Comparison of ENCODE assay signal across 8 cellular contexts in the genomic region with DNA sequence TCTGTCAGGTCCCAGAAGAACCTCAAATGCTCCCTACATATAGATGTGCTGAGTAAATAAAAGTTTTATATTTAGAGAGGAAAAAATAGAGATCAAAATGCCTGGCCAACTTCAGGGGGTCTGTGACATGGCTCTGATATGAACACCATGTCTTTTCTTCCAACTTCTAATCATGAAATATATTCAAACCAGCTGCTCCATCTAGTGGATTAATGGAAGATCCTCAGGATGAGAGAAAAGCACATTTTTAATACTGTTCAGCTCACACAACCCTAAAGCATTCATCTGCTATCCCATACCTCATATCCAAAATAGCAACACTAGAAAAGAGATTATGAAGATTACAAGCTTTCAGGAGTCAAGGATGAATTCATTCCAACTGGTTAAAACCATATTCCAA. TPM values are rescaled to one million over a fixed set of nuclear protein-coding genes. Genes with fewer than 3 reads are reported as not detected.
A peak's percentile ranks its signal among the peaks of the same experiment; 100 is the strongest.
DNase-seq lines count a peak whose midpoint lies in the region; ATAC-seq and FAIRE-seq lines count a peak whose summit lies in the region.

No MANE protein-coding gene starts in this region.

- H3K36me3 Mint-ChIP-seq in T-helper 17 cell (ENCODE audit: low read depth) = peaks cover 2% of the 10 kb centered on the region

- FAIRE-seq in frontal cortex (lab: Jason Lieb, UNC) = peak; percentile 88

- H3K27ac Mint-ChIP-seq in T-helper 17 cell = peak overlapping the region; percentile 37

- ATAC-seq in T-helper 17 cell = no peak
- no peak for ATAC-seq in HG03460 (IDR thresholded peaks at IDR 0.05; ENCODE audit: unreplicated experiment)
- ATAC-seq in HG03045 (IDR thresholded peaks at IDR 0.05; ENCODE audit: unreplicated experiment) = no peak

- H3K4me1 Mint-ChIP-seq in T-helper 17 cell = peaks cover 23% of the 10 kb centered on the region

- H3K4me3 Mint-ChIP-seq in T-helper 17 cell = no peak overlapping the region

- in situ Hi-C loops in KBM-7 (cut with MboI; ENCODE audit: low pct_unique_long_range_greater_than_20kb, low sequenced_read_pairs) = no loop called here

- H3K9me3 ChIP-seq in T-helper 17 cell (ENCODE audit: control insufficient read depth, low read length, poor library complexity, severe bottlenecking) = peaks cover 3% of the 10 kb centered on the region

- peak; percentile 58 for DNase-seq in COLO829 (ENCODE audit: low spot score)
- DNase-seq in KBM-7 = peak; percentile 55
- no peak for DNase-seq in T-helper 17 cell
- peak; percentile 20 to 38 for DNase-seq in frontal cortex (ENCODE audit: low spot score in 2 of 2)
- peak; percentile 61 for DNase-seq in renal cortical epithelial cell (ENCODE audit: low read depth)
- DNase-seq in stimulated activated CD4-positive, alpha-beta T cell treated with anti-CD3 and anti-CD28 coated beads, Interleukin-15, amount 100 ng/mL, for 24 hours = no peak

- no peaks in the 10 kb centered on the region for H3K27me3 Mint-ChIP-seq in T-helper 17 cell

RNA-seq across cellular contexts. Expression of a gene that starts 56.0 kb away (rescaled TPM):
- total RNA-seq in T-helper 17 cell (100 to 1,000 TPM in 1 of 2 donors, 10 to 100 TPM in 1; 95.2 to 119 TPM), frontal cortex (162 TPM), renal cortical epithelial cell (84.4 and 92.7 TPM in 2 replicates)

Comparison
In these comparisons a context has a peak if more than half of its experiments do, and no peak if none do; other contexts are left out.
1. DNase-seq: peak in COLO829 (single experiment), KBM-7 (single experiment), frontal cortex (2 of 2) and renal cortical epithelial cell (single experiment); none in T-helper 17 cell (0 of 3) and stimulated activated CD4-positive, alpha-beta T cell treated with anti-CD3 and anti-CD28 coated beads, Interleukin-15, amount 100 ng/mL, for 24 hours (single experiment).